ENCODE assay signal across 8 cellular contexts in genomic region chr4:30721353-30722091, GRCh38. TPM values are rescaled to one million over a fixed set of nuclear protein-coding genes. Genes with fewer than 3 reads are reported as not detected.
A peak's percentile ranks its signal among the peaks of the same experiment; 100 is the strongest.
DNase-seq lines count a peak whose midpoint lies in the region; ATAC-seq and TF ChIP-seq lines count a peak whose summit lies in the region.

No MANE protein-coding gene starts in this region.

- H3K9me3 Mint-ChIP-seq in nephron progenitor cell: no peaks in the 10 kb centered on the region

- peaks cover 55% of the 10 kb centered on the region for H3K27me3 Mint-ChIP-seq in nephron progenitor cell (ENCODE audit: low read depth, poor library complexity)

- peak overlapping the region; percentile 80 for H3K4me3 Mint-ChIP-seq in nephron progenitor cell

- no peaks in the 10 kb centered on the region for H3K36me3 Mint-ChIP-seq in nephron progenitor cell (ENCODE audit: low read depth)

- H3K4me1 ChIP-seq in Peyer's patch: peaks cover 0 to 47% (median 0%) of the 10 kb centered on the region in 4 donors

- H3K27ac Mint-ChIP-seq in nephron progenitor cell: no peak overlapping the region

- H3K4me1 Mint-ChIP-seq in nephron progenitor cell: peaks cover 58% of the 10 kb centered on the region

- peak overlapping the region in 3 of 4 donors; percentile 42 to 75 (median 60) for H3K27ac ChIP-seq in Peyer's patch

- CTCF ChIA-PET in GM10248 (lab: Yijun Ruan, JAX): no interaction called here

- no peaks in the 10 kb centered on the region for H3K9me3 ChIP-seq in Peyer's patch

- DNase-seq in GM10248 (ENCODE audit: extremely low spot score) (peak; percentile 16), Peyer's patch (peak in 2 of 3 donors; percentile 47 to 64), fibroblast of the aortic adventitia (ENCODE audit: low read depth) (peak; percentile 43), nephron progenitor cell (peak; percentile 77), HPDE6-E6E7 (ENCODE audit: extremely low spot score) (no peak)
- DNase-seq in activated naive CD4-positive, alpha-beta T cell treated with anti-CD3 and anti-CD28 coated beads, Interleukin-2, amount 50 U/mL, for 16 hours: no peak

- POLR2A ChIA-PET in GM10248 (lab: Yijun Ruan, JAX): no interaction called here

- TF ChIP-seq CTCF in GM10248 (IDR thresholded peaks at IDR 0.05; ENCODE audit: control extremely low read depth, extremely low read depth, low read depth, missing control alignments) (no peak), Peyer's patch (IDR thresholded peaks at IDR 0.05) (peak in 3 of 6 experiments; percentile 46 to 49 (median 49)), fibroblast of the aortic adventitia (IDR thresholded peaks at IDR 0.05; ENCODE audit: insufficient read depth, low read length) (peak; percentile 29), nephron progenitor cell (IDR thresholded peaks at IDR 0.05) (no peak)

- peak overlapping the region; percentile 26 to 58 (median 42) for H3K4me3 ChIP-seq in Peyer's patch
- peak overlapping the region; percentile 88 for H3K4me3 ChIP-seq in fibroblast of the aortic adventitia (ENCODE audit: low read depth, low read length)

- no peak for TF ChIP-seq POLR2A in Peyer's patch (IDR thresholded peaks at IDR 0.05)

- H3K36me3 ChIP-seq in Peyer's patch: no peaks in the 10 kb centered on the region

- H3K27me3 ChIP-seq in Peyer's patch: peaks cover 0 to 12% of the 10 kb centered on the region in 2 donors

- ATAC-seq in HG02678 (IDR thresholded peaks at IDR 0.05; ENCODE audit: unreplicated experiment) (no peak), GM18861 (IDR thresholded peaks at IDR 0.05; ENCODE audit: unreplicated experiment) (no peak)

RNA-seq across cellular contexts. Expression of gene PCDH7, which starts 1.4 kb away (rescaled TPM):
- 10 to 100 TPM in 1 of 4 donors, 1 to 10 TPM in 3; 4.9 to 42.1 (median 7.6) TPM for total RNA-seq in Peyer's patch
- total RNA-seq in fibroblast of the aortic adventitia (ENCODE audit: low replicate concordance): 63.0 and 172 TPM in 2 replicates

Comparison
In these comparisons a context has a peak if more than half of its experiments do, and no peak if none do; other contexts are left out.
1. DNase-seq: peak in GM10248 (single experiment), Peyer's patch (2 of 3), fibroblast of the aortic adventitia (single experiment) and nephron progenitor cell (single experiment); none in activated naive CD4-positive, alpha-beta T cell treated with anti-CD3 and anti-CD28 coated beads, Interleukin-2, amount 50 U/mL, for 16 hours (single experiment) and HPDE6-E6E7 (single experiment).